ENCODE assay signal across 13 cellular contexts in genomic region chr10:71222541-71223364, GRCh38. TPM values are rescaled to one million over a fixed set of nuclear protein-coding genes. Genes with fewer than 3 reads are reported as not detected.
DNase-seq lines count a peak whose midpoint lies in the region; ATAC-seq and TF ChIP-seq lines count a peak whose summit lies in the region.
"Had no signal": no experiment of that assay in that cellular context is flagged by ENCODE, and none has a peak within 500 bp of the region (broad histone marks: within the 10 kb centered on the region; RNA-seq: fewer than 3 reads in every experiment).

No MANE protein-coding gene starts in this region.

- H2BK5ac ChIP-seq in neuronal stem cell (ENCODE audit: low read length): no peak overlapping the region

- H3K14ac ChIP-seq in neuronal stem cell (ENCODE audit: low read length): peak overlapping the region; percentile 56

- H4K8ac ChIP-seq in neuronal stem cell (ENCODE audit: low read depth, low read length): no peak overlapping the region

- no peak for ATAC-seq in DND-41 (ENCODE audit: insufficient read depth, low read depth)
- ATAC-seq in activated CD8-positive, alpha-beta memory T cell treated with anti-CD3 and anti-CD28 coated beads, Interleukin-2, amount 10 ng/mL, durations not matched to agents 7 days and 5 days: no peak
- ATAC-seq: natural killer cell had no signal

- H3K4me3 ChIP-seq in DND-41 (ENCODE audit: low read depth in 1 of 2, low read length in 2 of 2) (no peak overlapping the region), MG63 (no peak overlapping the region), neuronal stem cell (ENCODE audit: low read length in 2 of 2) (no peak overlapping the region), PC-9 (no peak overlapping the region)
- H3K4me3 ChIP-seq: upper lobe of left lung had no signal

- no peak overlapping the region for H3K27ac Mint-ChIP-seq in activated CD8-positive, alpha-beta memory T cell treated with anti-CD3 and anti-CD28 coated beads, Interleukin-2, amount 10 ng/mL, durations not matched to agents 7 days and 5 days
- H3K27ac Mint-ChIP-seq in activated CD4-positive, alpha-beta T cell treated with anti-CD3 and anti-CD28 coated beads, Interleukin-2, amount 10 ng/mL, durations not matched to agents 24 days and 14 days: no peak overlapping the region
- H3K27ac Mint-ChIP-seq: natural killer cell had no signal

- no peaks in the 10 kb centered on the region for H3K36me3 Mint-ChIP-seq in activated CD8-positive, alpha-beta memory T cell treated with anti-CD3 and anti-CD28 coated beads, Interleukin-2, amount 10 ng/mL, durations not matched to agents 7 days and 5 days
- H3K36me3 Mint-ChIP-seq in activated CD4-positive, alpha-beta T cell treated with anti-CD3 and anti-CD28 coated beads, Interleukin-2, amount 10 ng/mL, durations not matched to agents 24 days and 14 days (ENCODE audit: low read depth): no peaks in the 10 kb centered on the region
- H3K36me3 Mint-ChIP-seq: natural killer cell had no signal

- CTCF ChIA-PET in activated CD8-positive, alpha-beta memory T cell treated with anti-CD3 and anti-CD28 coated beads, Interleukin-2, amount 10 ng/mL, durations not matched to agents 7 days and 5 days (lab: Charles Lee): no interaction called here
- CTCF ChIA-PET in PC-9 (lab: Charles Lee): no interaction called here

- H3K79me2 ChIP-seq in DND-41 (ENCODE audit: insufficient read depth, low read length): no peaks in the 10 kb centered on the region
- no peaks in the 10 kb centered on the region for H3K79me2 ChIP-seq in PC-9 (ENCODE audit: low read depth)

- intact Hi-C loops in PC-9 (cut with micrococcal nuclease; ENCODE audit: unreplicated experiment): no loop called here
- intact Hi-C loops in activated CD4-positive, alpha-beta T cell treated with anti-CD3 and anti-CD28 coated beads, Interleukin-2, amount 10 ng/mL, durations not matched to agents 24 days and 14 days (cut with micrococcal nuclease): no loop called here

- H3K79me1 ChIP-seq in neuronal stem cell (ENCODE audit: low read depth, low read length): no peaks in the 10 kb centered on the region

- no CpG with 5 or more reads among the region's 11 CpGs for WGBS in neuronal stem cell (ENCODE audit: extremely low coverage in 2 of 2, insufficient read length in 2 of 2, insufficient replicate concordance in 1 of 2), 2 donors

- no peaks in the 10 kb centered on the region for H3K9me2 ChIP-seq in PC-9 (ENCODE audit: insufficient read depth)

- H3K4me1 Mint-ChIP-seq in activated CD8-positive, alpha-beta memory T cell treated with anti-CD3 and anti-CD28 coated beads, Interleukin-2, amount 10 ng/mL, durations not matched to agents 7 days and 5 days: peaks cover 4% of the 10 kb centered on the region
- H3K4me1 Mint-ChIP-seq in activated CD4-positive, alpha-beta T cell treated with anti-CD3 and anti-CD28 coated beads, Interleukin-2, amount 10 ng/mL, durations not matched to agents 24 days and 14 days: peaks cover 4% of the 10 kb centered on the region

- peak overlapping the region; percentile 93 for H2AK5ac ChIP-seq in neuronal stem cell (ENCODE audit: low read depth, low read length)

- H4K20me1 ChIP-seq in DND-41 (ENCODE audit: insufficient read depth, low read length) (no peaks in the 10 kb centered on the region; the same call in 1 of the 2 replicates), PC-9 (ENCODE audit: insufficient read depth) (no peaks in the 10 kb centered on the region)

- POLR2A ChIA-PET in PC-9 (lab: Charles Lee; ENCODE audit: unreplicated experiment): no interaction called here

- TF ChIP-seq CTCF in DND-41 (IDR thresholded peaks at IDR 0.05; ENCODE audit: borderline replicate concordance, extremely low read depth, low read length, poor library complexity, severe bottlenecking): peak; percentile 15
- no peak for TF ChIP-seq CTCF in PC-9 (conservative IDR thresholded peaks at IDR 0.05)

- peak overlapping the region; percentile 29 for H3K23ac ChIP-seq in neuronal stem cell (ENCODE audit: low read depth, low read length, poor library complexity)

- H2AFZ ChIP-seq in DND-41 (ENCODE audit: low read depth, low read length) (no peak overlapping the region), neuronal stem cell (ENCODE audit: low read length) (no peak overlapping the region), PC-9 (no peak overlapping the region)

- no peak overlapping the region for H2BK12ac ChIP-seq in neuronal stem cell (ENCODE audit: low read length)

- H3K9me3 Mint-ChIP-seq in activated CD8-positive, alpha-beta memory T cell treated with anti-CD3 and anti-CD28 coated beads, Interleukin-2, amount 10 ng/mL, durations not matched to agents 7 days and 5 days (ENCODE audit: low read depth): no peaks in the 10 kb centered on the region
- no peaks in the 10 kb centered on the region for H3K9me3 Mint-ChIP-seq in activated CD4-positive, alpha-beta T cell treated with anti-CD3 and anti-CD28 coated beads, Interleukin-2, amount 10 ng/mL, durations not matched to agents 24 days and 14 days
- H3K9me3 Mint-ChIP-seq: natural killer cell had no signal

- H2BK15ac ChIP-seq in neuronal stem cell (ENCODE audit: low read length): peak overlapping the region; percentile 83

- no peak overlapping the region for H3K4ac ChIP-seq in neuronal stem cell (ENCODE audit: low read length)

- no peak overlapping the region for H3K4me3 Mint-ChIP-seq in activated CD8-positive, alpha-beta memory T cell treated with anti-CD3 and anti-CD28 coated beads, Interleukin-2, amount 10 ng/mL, durations not matched to agents 7 days and 5 days
- no peak overlapping the region for H3K4me3 Mint-ChIP-seq in activated CD4-positive, alpha-beta T cell treated with anti-CD3 and anti-CD28 coated beads, Interleukin-2, amount 10 ng/mL, durations not matched to agents 24 days and 14 days
- H3K4me3 Mint-ChIP-seq: natural killer cell had no signal

- H3K36me3 ChIP-seq in DND-41 (ENCODE audit: insufficient read depth, low read length): no peaks in the 10 kb centered on the region
- H3K36me3 ChIP-seq in MG63: no peaks in the 10 kb centered on the region
- no peaks in the 10 kb centered on the region for H3K36me3 ChIP-seq in neuronal stem cell (replicated peaks in 1 of 2; ENCODE audit: control insufficient read depth in 2 of 2, insufficient read depth in 2 of 2, low read length in 2 of 2)
- H3K36me3 ChIP-seq in PC-9 (ENCODE audit: low read depth): no peaks in the 10 kb centered on the region
- H3K36me3 ChIP-seq: upper lobe of left lung had no signal

- H3K9me3 ChIP-seq in DND-41 (ENCODE audit: insufficient read depth, low read length, severe bottlenecking) (no peaks in the 10 kb centered on the region), MG63 (no peaks in the 10 kb centered on the region), neuronal stem cell (replicated peaks in 1 of 2; ENCODE audit: control insufficient read depth in 2 of 2, insufficient read depth in 1 of 2, low read depth in 1 of 2, low read length in 2 of 2) (no peaks in the 10 kb centered on the region), PC-9 (ENCODE audit: insufficient read depth, low read depth) (no peaks in the 10 kb centered on the region)
- H3K9me3 ChIP-seq: upper lobe of left lung had no signal

- H3K9ac ChIP-seq in DND-41 (ENCODE audit: low read depth, low read length) (no peak overlapping the region), neuronal stem cell (ENCODE audit: low read depth, low read length, poor library complexity) (no peak overlapping the region)

- H3K27ac ChIP-seq in DND-41 (ENCODE audit: low read length): no peak overlapping the region
- H3K27ac ChIP-seq in neuronal stem cell (replicated peaks; ENCODE audit: low read length): no peak overlapping the region
- H3K27ac ChIP-seq in PC-9: no peak overlapping the region
- H3K27ac ChIP-seq: upper lobe of left lung had no signal

- DNase-seq in DND-41 (no peak), MG63 (peak; percentile 30), cerebellar cortex (ENCODE audit: low spot score) (peak; percentile 31), neuronal stem cell (ENCODE audit: low spot score) (no peak), OCI-M2 (lab: John Stamatoyannopoulos, UW; ENCODE audit: unreplicated experiment) (no peak), PC-9 (no peak)
- no peak for DNase-seq in activated CD8-positive, alpha-beta memory T cell treated with anti-CD3 and anti-CD28 coated beads, Interleukin-2, amount 10 ng/mL, durations not matched to agents 7 days and 5 days
- no peak for DNase-seq in activated CD4-positive, alpha-beta T cell treated with anti-CD3 and anti-CD28 coated beads, Interleukin-2, amount 10 ng/mL, durations not matched to agents 24 days and 14 days
- DNase-seq: hypothalamus, natural killer cell, NCI-H446 treated with DMSO at 0.1 percent for 48 hours had no signal

- BruUV-seq in PC-9 (replicated peaks; lab: Mats Ljungman, UMichigan): no TSS peak

- no peak overlapping the region for H2BK120ac ChIP-seq in neuronal stem cell (ENCODE audit: low read depth, low read length)

- no peaks in the 10 kb centered on the region for H3F3A ChIP-seq in PC-9 (ENCODE audit: insufficient read depth, low read depth)

- H3K27me3 ChIP-seq in DND-41 (ENCODE audit: insufficient read depth, low read length, poor library complexity) (peaks cover 22% of the 10 kb centered on the region), MG63 (no peaks in the 10 kb centered on the region), neuronal stem cell (ENCODE audit: control insufficient read depth in 3 of 3, insufficient read depth in 3 of 3, low read depth in 1 of 3, low read length in 3 of 3) (peaks cover 0 to 37% (median 2%) of the 10 kb centered on the region in 3 experiments), PC-9 (ENCODE audit: insufficient read depth, low read depth) (no peaks in the 10 kb centered on the region)
- H3K27me3 ChIP-seq: upper lobe of left lung had no signal

- peak overlapping the region; percentile 81 for H3K18ac ChIP-seq in neuronal stem cell (ENCODE audit: low read length)

- H3K4me2 ChIP-seq in DND-41 (ENCODE audit: insufficient read depth, low read length): no peak overlapping the region
- no peak overlapping the region for H3K4me2 ChIP-seq in neuronal stem cell (ENCODE audit: insufficient read depth, low read length, poor library complexity, severe bottlenecking)
- H3K4me2 ChIP-seq in PC-9: no peak overlapping the region

- H3K27me3 Mint-ChIP-seq in activated CD8-positive, alpha-beta memory T cell treated with anti-CD3 and anti-CD28 coated beads, Interleukin-2, amount 10 ng/mL, durations not matched to agents 7 days and 5 days: peaks cover 32% of the 10 kb centered on the region
- H3K27me3 Mint-ChIP-seq in activated CD4-positive, alpha-beta T cell treated with anti-CD3 and anti-CD28 coated beads, Interleukin-2, amount 10 ng/mL, durations not matched to agents 24 days and 14 days: peaks cover 30% of the 10 kb centered on the region

- H3K4me1 ChIP-seq in DND-41 (ENCODE audit: insufficient read depth, low read length): no peaks in the 10 kb centered on the region
- H3K4me1 ChIP-seq in neuronal stem cell (ENCODE audit: control insufficient read depth in 2 of 2, insufficient read depth in 1 of 2, low read depth in 1 of 2, low read length in 2 of 2): peaks cover 0 to 13% of the 10 kb centered on the region in 2 donors
- H3K4me1 ChIP-seq in PC-9 (replicated peaks; ENCODE audit: insufficient read depth): peaks cover 10% of the 10 kb centered on the region

- no peak overlapping the region for H4K91ac ChIP-seq in neuronal stem cell (ENCODE audit: low read depth, low read length, poor library complexity)

RNA-seq across cellular contexts. Expression of gene UNC5B, which starts 10.4 kb away (rescaled TPM):
- 8.0 and 11.4 TPM in 2 replicates for total RNA-seq in MG63 (2014; rRNA removed; shearing (Covaris generic); ENCODE audit: low replicate concordance)
- 2.8 TPM for polyA plus RNA-seq in neuronal stem cell (2013, experiment 1 of 2)
- polyA plus RNA-seq in neuronal stem cell (2013, experiment 2 of 2): 2.8 TPM
- total RNA-seq in activated CD8-positive, alpha-beta memory T cell treated with anti-CD3 and anti-CD28 coated beads, Interleukin-2, amount 10 ng/mL, durations not matched to agents 7 days and 5 days: under 1 TPM in 1 of 2 experiments, not detected in 1; 0.06 TPM
- total RNA-seq in PC-9 (2021): 1.7 and 2.7 TPM in 2 replicates
- 0.02 and 0.14 TPM in 2 replicates for total RNA-seq in activated CD4-positive, alpha-beta T cell treated with anti-CD3 and anti-CD28 coated beads, Interleukin-2, amount 10 ng/mL, durations not matched to agents 24 days and 14 days
- total RNA-seq: T-helper 1 cell treated with Interleukin-12 subunit alpha and Interleukin-12 subunit beta and Interleukin-4 antibody, amounts not matched to agents 30 ng/mL and 1 ng/mL, for 36 hours had no signal

Comparison
In these comparisons a context has a peak if more than half of its experiments do, and no peak if none do; other contexts are left out.
1. DNase-seq: peak in MG63 (single experiment) and cerebellar cortex (single experiment); none in DND-41 (single experiment), neuronal stem cell (single experiment), OCI-M2 (single experiment), activated CD8-positive, alpha-beta memory T cell treated with anti-CD3 and anti-CD28 coated beads, Interleukin-2, amount 10 ng/mL, durations not matched to agents 7 days and 5 days (single experiment), PC-9 (0 of 2) and activated CD4-positive, alpha-beta T cell treated with anti-CD3 and anti-CD28 coated beads, Interleukin-2, amount 10 ng/mL, durations not matched to agents 24 days and 14 days (single experiment).